ENCODE assay signal across 1 cellular context in genomic region chr19:4473011-4473410, GRCh38.
TF ChIP-seq lines count a peak whose summit lies in the region.

No MANE protein-coding gene starts in this region.

TF ChIP-seq in HEK293, 187 proteins besides CTCF, POLR2A, EP300 and RAD21 (continued from another document):
- TF ChIP-seq YY1 (tag by site-specific recombination; IDR thresholded peaks at IDR 0.05): no peak
- TF ChIP-seq KLF16 (tag by site-specific recombination; IDR thresholded peaks at IDR 0.05): no peak
- 0 out of 2 replicates have a peak, but pooled peaks have one; percentile 18 for TF ChIP-seq ZBTB48 (tag by site-specific recombination; IDR thresholded peaks at IDR 0.05)
- TF ChIP-seq ZNF513 (tag by site-specific recombination; IDR thresholded peaks at IDR 0.05): no peak
- 0 out of 2 replicates have a peak, but pooled peaks have one; percentile 41 for TF ChIP-seq ZBTB7A (tag by site-specific recombination; IDR thresholded peaks at IDR 0.05; ENCODE audit: low read depth)
- no peak for TF ChIP-seq ZNF341 (tag by site-specific recombination; IDR thresholded peaks at IDR 0.05; ENCODE audit: low read depth)
- TF ChIP-seq ZBTB10 (tag by site-specific recombination; IDR thresholded peaks at IDR 0.05): peak; percentile 56; the same call in 1 of the 2 replicates
- no peak for TF ChIP-seq ZNF37A (tag by site-specific recombination; IDR thresholded peaks at IDR 0.05)
- TF ChIP-seq ZNF324 (tag by site-specific recombination; IDR thresholded peaks at IDR 0.05): no peak
- TF ChIP-seq ZNF280C (tag by site-specific recombination; IDR thresholded peaks at IDR 0.05): no peak
- TF ChIP-seq ZNF548 (tag by site-specific recombination; IDR thresholded peaks at IDR 0.05): no peak
